8 cellular contexts compared by ENCODE assay signal in the genomic region with DNA sequence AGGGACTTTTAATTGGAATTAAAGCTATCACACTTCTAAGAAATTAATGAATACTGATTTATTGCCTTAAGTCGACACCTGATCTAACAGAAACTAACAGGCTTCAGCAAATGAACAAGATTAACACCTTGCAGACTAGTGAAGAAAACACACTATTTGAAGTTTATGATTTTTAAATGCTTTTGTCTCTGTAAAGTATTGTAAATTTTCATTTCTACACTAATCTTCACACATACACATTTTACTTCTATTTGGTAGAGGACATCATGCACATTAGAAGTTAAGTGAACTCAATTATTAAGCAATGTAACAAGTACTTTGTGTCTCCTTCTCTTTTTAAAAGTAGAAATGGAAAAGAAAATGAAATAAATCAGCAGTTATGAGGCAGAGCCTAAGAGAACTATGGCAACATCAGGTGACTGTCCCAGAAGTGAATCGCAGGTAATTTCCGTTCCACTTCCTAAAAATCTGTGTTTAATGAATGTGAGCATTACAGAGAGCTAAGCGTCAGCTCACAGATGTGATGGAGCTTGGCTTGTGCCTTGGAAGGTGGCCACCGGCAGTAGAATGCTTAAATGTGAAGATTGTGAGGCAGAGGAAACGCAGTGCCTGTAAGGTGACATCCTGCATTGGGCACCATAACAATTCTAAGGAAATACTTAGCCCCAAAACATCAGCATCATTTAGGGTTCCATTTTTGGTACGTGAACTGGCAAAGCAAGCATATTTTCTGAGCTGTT. TPM values are rescaled to one million over a fixed set of nuclear protein-coding genes. Genes with fewer than 3 reads are reported as not detected.
A peak's percentile ranks its signal among the peaks of the same experiment; 100 is the strongest.
DNase-seq lines count a peak whose midpoint lies in the region; TF ChIP-seq lines count a peak whose summit lies in the region.

No MANE protein-coding gene starts in this region.

- H3K27ac ChIP-seq in ascending aorta: peak overlapping the region; percentile 98 to 99
- peak overlapping the region; percentile 100 for H3K27ac ChIP-seq in layer of hippocampus (ENCODE audit: low read depth, low read length)
- peak overlapping the region; percentile 12 for H3K27ac ChIP-seq in temporal lobe (ENCODE audit: low read depth, low read length)

- peaks cover 6 to 8% of the 10 kb centered on the region in 2 donors for H3K36me3 ChIP-seq in ascending aorta

- peak overlapping the region; percentile 69 to 90 for H3K4me3 ChIP-seq in ascending aorta

- H3K27me3 Mint-ChIP-seq in activated T-cell treated with anti-CD3 and anti-CD28 coated beads, Interleukin-2, amount 50 U/mL, for 24 hours: no peaks in the 10 kb centered on the region

- peaks cover 3 to 20% of the 10 kb centered on the region in 2 donors for H3K4me1 ChIP-seq in ascending aorta

- DNase-seq in activated T-cell treated with anti-CD3 and anti-CD28 coated beads, Interleukin-2, amount 50 U/mL, for 24 hours: peak; percentile 31
- no peak for DNase-seq in activated T-cell treated with anti-CD3 and anti-CD28 coated beads, Interleukin-2, amount 50 U/mL, for 1 hour
- no peak for DNase-seq in ascending aorta (ENCODE audit: low spot score in 2 of 2)
- no peak for DNase-seq in COR-L47 (lab: John Stamatoyannopoulos, UW)
- DNase-seq in stimulated activated CD4-positive, alpha-beta T cell treated with anti-CD3 and anti-CD28 coated beads, Interleukin-4, amount 100 ng/mL, for 4 hours: no peak
- DNase-seq in NCI-H2081 treated with DMSO at 0.1 percent for 48 hours (lab: John Stamatoyannopoulos, UW): no peak

- H3K4me3 Mint-ChIP-seq in activated T-cell treated with anti-CD3 and anti-CD28 coated beads, Interleukin-2, amount 50 U/mL, for 24 hours: peak overlapping the region; percentile 89

- intact Hi-C loops in ascending aorta (cut with DNase I): no loop called here

- H3K9me3 ChIP-seq in ascending aorta: no peaks in the 10 kb centered on the region

- TF ChIP-seq CTCF in ascending aorta (IDR thresholded peaks at IDR 0.05): no peak

- peak overlapping the region; percentile 97 for H3K27ac Mint-ChIP-seq in activated T-cell treated with anti-CD3 and anti-CD28 coated beads, Interleukin-2, amount 50 U/mL, for 24 hours

- peaks cover 41% of the 10 kb centered on the region for H3K36me3 Mint-ChIP-seq in activated T-cell treated with anti-CD3 and anti-CD28 coated beads, Interleukin-2, amount 50 U/mL, for 24 hours (ENCODE audit: low read depth)

- H3K4me1 Mint-ChIP-seq in activated T-cell treated with anti-CD3 and anti-CD28 coated beads, Interleukin-2, amount 50 U/mL, for 24 hours (ENCODE audit: low read depth): peaks cover 78% of the 10 kb centered on the region

- peaks cover 3% of the 10 kb centered on the region for H3K9me3 Mint-ChIP-seq in activated T-cell treated with anti-CD3 and anti-CD28 coated beads, Interleukin-2, amount 50 U/mL, for 24 hours

- no peaks in the 10 kb centered on the region for H3K27me3 ChIP-seq in ascending aorta
- H3K27me3 ChIP-seq in layer of hippocampus (ENCODE audit: control insufficient read depth, insufficient read depth, low read length): no peaks in the 10 kb centered on the region

RNA-seq across cellular contexts. Expression of a gene that starts 1.2 kb away (rescaled TPM):
- total RNA-seq in ascending aorta: 23.3 TPM
- 218 TPM for total RNA-seq in temporal lobe

RNA-seq across cellular contexts. Expression of a gene that starts 31.8 kb away (rescaled TPM):
- total RNA-seq in ascending aorta (0.53 TPM), temporal lobe (10.1 TPM)

Comparison
In these comparisons a context has a peak if more than half of its experiments do, and no peak if none do; other contexts are left out.
1. H3K27ac ChIP-seq: peak in every context shown above with its lines; median percentile 100 in layer of hippocampus; 98 in ascending aorta; 12 in temporal lobe.